Comparison of ENCODE assay signal across 15 cellular contexts in the genomic region with DNA sequence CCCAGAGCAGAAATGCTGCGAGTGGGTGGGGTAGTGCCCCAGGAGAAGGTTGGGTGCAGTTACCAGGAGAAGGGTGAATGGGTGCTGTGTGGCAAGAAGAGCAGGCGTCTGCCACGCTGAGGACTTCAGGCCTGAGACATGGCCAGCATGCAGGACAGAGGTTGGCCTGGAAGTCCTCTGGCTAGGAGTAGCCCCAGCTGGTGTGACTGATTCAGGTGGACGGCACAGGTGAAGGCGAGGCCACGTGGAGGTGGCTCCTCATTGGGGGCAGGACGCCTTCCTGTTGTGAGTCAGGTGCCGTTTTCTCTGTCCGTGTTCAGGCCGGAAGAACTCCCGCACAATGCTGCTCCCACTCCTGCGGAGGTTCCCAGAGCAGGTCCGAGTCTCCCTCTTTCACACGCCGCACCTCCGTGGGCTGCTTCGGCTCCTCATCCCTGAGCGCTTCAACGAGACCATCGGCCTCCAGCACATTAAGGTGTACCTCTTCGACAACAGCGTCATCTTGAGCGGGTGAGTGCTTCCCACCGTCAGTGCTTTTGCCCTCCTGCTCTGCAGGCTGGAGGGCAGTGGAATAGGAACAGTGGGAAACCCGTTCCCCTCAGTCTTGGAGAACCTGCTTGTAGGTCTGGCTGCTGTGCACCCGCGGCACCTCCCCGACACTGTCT. TPM values are rescaled to one million over a fixed set of nuclear protein-coding genes. Genes with fewer than 3 reads are reported as not detected.
DNase-seq lines count a peak whose midpoint lies in the region; ATAC-seq and TF ChIP-seq lines count a peak whose summit lies in the region.
"Had no signal": no experiment of that assay in that cellular context is flagged by ENCODE, and none has a peak within 500 bp of the region (broad histone marks: within the 10 kb centered on the region; RNA-seq: fewer than 3 reads in every experiment).

No MANE protein-coding gene starts in this region.

- peaks cover 100% of the 10 kb centered on the region for H3K36me3 Mint-ChIP-seq in activated T-helper 17 cell treated with anti-CD3 and anti-CD28 coated beads, Interleukin-2, amount 50 U/mL, for 72 hours (ENCODE audit: low read depth)

- H2BK120ac ChIP-seq in mesenchymal stem cell (ENCODE audit: low read depth, low read length), result no peak overlapping the region

- H3K4me3 Mint-ChIP-seq in activated T-helper 17 cell treated with anti-CD3 and anti-CD28 coated beads, Interleukin-2, amount 50 U/mL, for 72 hours, result no peak overlapping the region
- H3K4me3 Mint-ChIP-seq: CD4-positive, alpha-beta T cell had no signal

- no peak overlapping the region for H3K18ac ChIP-seq in mesenchymal stem cell (ENCODE audit: low read depth in 1 of 2, low read length in 2 of 2)

- peaks cover 62% of the 10 kb centered on the region for H3K4me1 ChIP-seq in left ventricle myocardium inferior
- peaks cover 59% of the 10 kb centered on the region for H3K4me1 ChIP-seq in mesenchymal stem cell (ENCODE audit: control insufficient read depth, insufficient read depth, low read depth, low read length)
- H3K4me1 ChIP-seq in subcutaneous abdominal adipose tissue (ENCODE audit: control insufficient read depth in 5 of 5, insufficient read depth in 5 of 5, low read length in 5 of 5), result peaks cover 9 to 40% (median 34%) of the 10 kb centered on the region in 5 donors

- no peak overlapping the region for H4K8ac ChIP-seq in mesenchymal stem cell (ENCODE audit: low read length)

- H3K14ac ChIP-seq in mesenchymal stem cell (ENCODE audit: low read length in 2 of 2), result no peak overlapping the region

- H3K23ac ChIP-seq in mesenchymal stem cell (ENCODE audit: low read length in 2 of 2), result peak overlapping the region in 1 of 2 experiments; percentile 27

- no peaks in the 10 kb centered on the region for H3K27me3 Mint-ChIP-seq in activated T-helper 17 cell treated with anti-CD3 and anti-CD28 coated beads, Interleukin-2, amount 50 U/mL, for 72 hours
- H3K27me3 Mint-ChIP-seq: CD4-positive, alpha-beta T cell had no signal

- H3K9ac ChIP-seq in mesenchymal stem cell (ENCODE audit: low read length) (no peak overlapping the region), subcutaneous abdominal adipose tissue (ENCODE audit: low read length in 5 of 5) (no peak overlapping the region)
- H3K9ac ChIP-seq: SK-N-SH had no signal

- DNase-seq in left ventricle myocardium superior, result peak; percentile 12
- no peak for DNase-seq in left ventricle myocardium inferior
- no peak for DNase-seq in mesenchymal stem cell
- DNase-seq: ACHN; CD4-positive, alpha-beta T cell; H7; KG1; NCI-H1092; NCI-H345; SK-N-SH had no signal

- 92% methylated on average over 28 of the region's 28 CpGs for WGBS in mesenchymal stem cell

- ATAC-seq in left ventricle myocardium superior (no peak), GM21737 (IDR thresholded peaks at IDR 0.05; ENCODE audit: unreplicated experiment) (no peak), HG02884 (IDR thresholded peaks at IDR 0.05; ENCODE audit: unreplicated experiment) (no peak), HG02973 (IDR thresholded peaks at IDR 0.05; ENCODE audit: unreplicated experiment) (no peak)
- ATAC-seq in activated T-helper 17 cell treated with anti-CD3 and anti-CD28 coated beads, Interleukin-2, amount 50 U/mL, for 72 hours (replicated peaks), result no peak

- no peak overlapping the region for H2BK5ac ChIP-seq in mesenchymal stem cell (ENCODE audit: low read depth, low read length, poor library complexity, severe bottlenecking)

- intact Hi-C loops in left ventricle myocardium superior (cut with micrococcal nuclease) (no loop called here), left ventricle myocardium inferior (cut with micrococcal nuclease) (no loop called here)

- H2BK12ac ChIP-seq in mesenchymal stem cell (ENCODE audit: low read length in 2 of 2), result no peak overlapping the region

- H3K36me3 ChIP-seq in left ventricle myocardium inferior (peaks cover 65% of the 10 kb centered on the region), mesenchymal stem cell (ENCODE audit: control insufficient read depth in 1 of 2, insufficient read depth in 2 of 2, low read depth in 1 of 2, low read length in 2 of 2) (peaks cover 74 to 90% of the 10 kb centered on the region in 2 experiments), subcutaneous abdominal adipose tissue (ENCODE audit: control insufficient read depth in 5 of 5, insufficient read depth in 5 of 5, low read length in 5 of 5) (peaks cover 0 to 83% (median 80%) of the 10 kb centered on the region in 5 donors)

- H3K4me3 ChIP-seq in left ventricle myocardium inferior (no peak overlapping the region), mesenchymal stem cell (ENCODE audit: insufficient read depth in 1 of 2, low read depth in 1 of 2, low read length in 2 of 2) (no peak overlapping the region), subcutaneous abdominal adipose tissue (ENCODE audit: low read depth in 1 of 5, low read length in 5 of 5) (no peak overlapping the region)

- no peak overlapping the region for H3K4ac ChIP-seq in mesenchymal stem cell (ENCODE audit: low read depth in 1 of 2, low read length in 2 of 2)

- H3K9me3 Mint-ChIP-seq in activated T-helper 17 cell treated with anti-CD3 and anti-CD28 coated beads, Interleukin-2, amount 50 U/mL, for 72 hours, result no peaks in the 10 kb centered on the region
- H3K9me3 Mint-ChIP-seq: CD4-positive, alpha-beta T cell had no signal

- H2AK5ac ChIP-seq in mesenchymal stem cell (ENCODE audit: low read length, severe bottlenecking), result peak overlapping the region; percentile 72

- no peak overlapping the region for H2AFZ ChIP-seq in mesenchymal stem cell (ENCODE audit: low read depth, low read length)

- H3K27me3 ChIP-seq in left ventricle myocardium inferior (ENCODE audit: low read depth) (no peaks in the 10 kb centered on the region), mesenchymal stem cell (ENCODE audit: control insufficient read depth in 1 of 2, insufficient read depth in 1 of 2, low read length in 2 of 2) (no peaks in the 10 kb centered on the region), subcutaneous abdominal adipose tissue (ENCODE audit: control insufficient read depth in 5 of 5, insufficient read depth in 4 of 5, low read length in 5 of 5) (no peaks in the 10 kb centered on the region)

- no peak overlapping the region for H3K4me2 ChIP-seq in mesenchymal stem cell (ENCODE audit: low read length, poor library complexity, severe bottlenecking)
- H3K4me2 ChIP-seq: SK-N-SH had no signal

- H3K9me3 ChIP-seq in left ventricle myocardium inferior (replicated peaks) (no peaks in the 10 kb centered on the region), mesenchymal stem cell (ENCODE audit: control insufficient read depth, low read length) (no peaks in the 10 kb centered on the region), subcutaneous abdominal adipose tissue (ENCODE audit: control insufficient read depth in 5 of 5, low read length in 5 of 5) (no peaks in the 10 kb centered on the region)
- H3K9me3 ChIP-seq: SK-N-SH had no signal

- H4K91ac ChIP-seq in mesenchymal stem cell (ENCODE audit: low read length), result no peak overlapping the region

- no peak for TF ChIP-seq CTCF in left ventricle myocardium inferior (IDR thresholded peaks at IDR 0.05; ENCODE audit: borderline replicate concordance)

- H3K27ac ChIP-seq in left ventricle myocardium inferior (replicated peaks) (no peak overlapping the region), mesenchymal stem cell (ENCODE audit: low read length, poor library complexity, severe bottlenecking) (no peak overlapping the region), subcutaneous abdominal adipose tissue (ENCODE audit: low read depth, low read length) (peak overlapping the region; percentile 74)

- no peak overlapping the region for H2BK15ac ChIP-seq in mesenchymal stem cell (ENCODE audit: low read depth, poor library complexity, severe bottlenecking)

- peak overlapping the region; percentile 50 for H3K27ac Mint-ChIP-seq in activated T-helper 17 cell treated with anti-CD3 and anti-CD28 coated beads, Interleukin-2, amount 50 U/mL, for 72 hours
- H3K27ac Mint-ChIP-seq: CD4-positive, alpha-beta T cell had no signal

- peaks cover 3% of the 10 kb centered on the region for H3K4me1 Mint-ChIP-seq in activated T-helper 17 cell treated with anti-CD3 and anti-CD28 coated beads, Interleukin-2, amount 50 U/mL, for 72 hours

- peaks cover 21% of the 10 kb centered on the region for H3K79me1 ChIP-seq in mesenchymal stem cell (replicated peaks; ENCODE audit: low read length, poor library complexity, severe bottlenecking)

RNA-seq across cellular contexts. Expression of gene PGS1, which starts 20.7 kb away (rescaled TPM):
- total RNA-seq in left ventricle myocardium superior (18.3 TPM), left ventricle myocardium inferior (17.1 TPM)
- 100 to 1,000 TPM in 1 of 2 donors, 10 to 100 TPM in 1; 76.1 to 101 TPM for total RNA-seq in activated T-helper 17 cell treated with anti-CD3 and anti-CD28 coated beads, Interleukin-2, amount 50 U/mL, for 72 hours
- polyA plus RNA-seq in mesenchymal stem cell (2013, experiment 1 of 2), result 21.8 TPM
- 22.1 TPM for polyA plus RNA-seq in mesenchymal stem cell (2013, experiment 2 of 2)

RNA-seq across cellular contexts. Expression of gene SOCS3, which starts 39.3 kb away (rescaled TPM):
- total RNA-seq in left ventricle myocardium superior, result 11.1 TPM
- 9.5 TPM for total RNA-seq in left ventricle myocardium inferior
- 100 to 1,000 TPM; 129 to 175 TPM for total RNA-seq in activated T-helper 17 cell treated with anti-CD3 and anti-CD28 coated beads, Interleukin-2, amount 50 U/mL, for 72 hours
- polyA plus RNA-seq in mesenchymal stem cell (2013, experiment 1 of 2), result 64.5 TPM
- polyA plus RNA-seq in mesenchymal stem cell (2013, experiment 2 of 2), result 62.3 TPM

Comparison
In these comparisons a context has a peak if more than half of its experiments do, and no peak if none do; other contexts are left out.
1. RNA of gene SOCS3, which starts 39.3 kb away (total RNA-seq): 129 to 175 TPM in activated T-helper 17 cell treated with anti-CD3 and anti-CD28 coated beads, Interleukin-2, amount 50 U/mL, for 72 hours; 11.1 TPM in left ventricle myocardium superior (single experiment) and 9.5 TPM in left ventricle myocardium inferior (single experiment); every median in the first group is over 10 times any median in the second.